16 cellular contexts compared by ENCODE assay signal in the genomic region with DNA sequence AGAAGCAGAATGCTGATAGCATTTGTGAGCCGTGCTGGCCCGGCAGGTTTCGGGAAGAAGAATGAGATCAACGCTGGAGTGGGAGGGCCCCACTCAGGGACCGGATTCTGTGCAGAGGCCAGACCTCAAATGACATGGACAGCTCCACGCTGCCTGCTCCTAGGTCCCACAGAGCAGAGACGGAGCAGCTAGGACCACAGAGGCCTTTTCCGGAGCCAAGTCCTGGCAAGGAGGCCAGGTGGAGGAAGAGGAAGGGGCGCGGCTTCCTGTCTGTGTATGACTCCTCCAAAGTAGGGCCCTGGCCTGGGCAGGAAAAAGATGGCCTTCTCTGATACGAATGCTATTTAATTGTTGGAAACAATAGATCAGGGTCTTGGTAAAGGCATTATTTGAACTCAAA.
DNase-seq lines count a peak whose midpoint lies in the region; ATAC-seq, FAIRE-seq and TF ChIP-seq lines count a peak whose summit lies in the region.
"Had no signal": no experiment of that assay in that cellular context is flagged by ENCODE, and none has a peak within 500 bp of the region (broad histone marks: within the 10 kb centered on the region; RNA-seq: fewer than 3 reads in every experiment).

No MANE protein-coding gene starts in this region.

- POLR2A ChIA-PET in naive thymus-derived CD4-positive, alpha-beta T cell (lab: Charles Lee): no interaction called here

- no peak overlapping the region for H3K27ac Mint-ChIP-seq in naive thymus-derived CD4-positive, alpha-beta T cell
- H3K27ac Mint-ChIP-seq: activated CD4-positive, alpha-beta memory T cell treated with anti-CD3 and anti-CD28 coated beads for 36 hours; activated T-helper 2 cell treated with anti-CD3 and anti-CD28 coated beads, Interferon-gamma antibody, Interleukin-2, Interleukin-4, amounts not matched to agents 10 μg/mL and 5 μg/mL and 100 μg/mL, durations not matched to agents 14 hours and 24 hours and 36 hours had no signal

- no peaks in the 10 kb centered on the region for H4K20me1 ChIP-seq in hepatocyte (ENCODE audit: insufficient read depth, poor library complexity, severe bottlenecking)

- H3K36me3 ChIP-seq in hepatocyte (replicated peaks; ENCODE audit: insufficient read depth, low read depth) (no peaks in the 10 kb centered on the region), psoas muscle (ENCODE audit: insufficient read depth in 1 of 2, low read depth in 1 of 2) (no peaks in the 10 kb centered on the region)
- no peaks in the 10 kb centered on the region for H3K36me3 ChIP-seq in naive thymus-derived CD4-positive, alpha-beta T cell (ENCODE audit: control insufficient read depth in 2 of 3, insufficient read depth in 3 of 3, low read length in 3 of 3)
- H3K36me3 ChIP-seq: Peyer's patch had no signal

- H3K9me2 ChIP-seq in hepatocyte (replicated peaks; ENCODE audit: insufficient read depth): no peaks in the 10 kb centered on the region

- no peaks in the 10 kb centered on the region for H3K79me2 ChIP-seq in hepatocyte

- H3K9me3 ChIP-seq in hepatocyte (ENCODE audit: low read depth) (no peaks in the 10 kb centered on the region), psoas muscle (no peaks in the 10 kb centered on the region)
- no peaks in the 10 kb centered on the region for H3K9me3 ChIP-seq in naive thymus-derived CD4-positive, alpha-beta T cell (ENCODE audit: control insufficient read depth in 2 of 3, low read length in 3 of 3)
- H3K9me3 ChIP-seq: Peyer's patch had no signal

- DNase-seq in CMK (ENCODE audit: low read depth) (peak; percentile 27), dermis blood vessel endothelial cell (peak; percentile 97), hepatocyte (ENCODE audit: low spot score) (peak; percentile 37), psoas muscle (peak; percentile 59 to 77), D721Med (ENCODE audit: insufficient read length, low spot score) (no peak), NAMALWA (ENCODE audit: low spot score) (no peak)
- no peak for DNase-seq in naive thymus-derived CD4-positive, alpha-beta T cell
- DNase-seq: activated CD4-positive, alpha-beta memory T cell treated with anti-CD3 and anti-CD28 coated beads for 36 hours; erythroblast; NCI-H1092 treated with DMSO at 0.1 percent for 48 hours; NCI-H446; Peyer's patch; stimulated activated CD4-positive, alpha-beta T cell treated with anti-CD3 and anti-CD28 coated beads, Interleukin-12 subunit alpha, Interleukin-12 subunit beta, amount 100 ng/mL, for 4 hours; T-helper 1 cell had no signal

- H3K4me3 ChIP-seq in hepatocyte (no peak overlapping the region), psoas muscle (no peak overlapping the region)
- H3K4me3 ChIP-seq in naive thymus-derived CD4-positive, alpha-beta T cell (ENCODE audit: low read length): no peak overlapping the region
- H3K4me3 ChIP-seq: Peyer's patch had no signal

- peak overlapping the region; percentile 62 for H3K27ac ChIP-seq in hepatocyte
- H3K27ac ChIP-seq in psoas muscle: no peak overlapping the region
- no peak overlapping the region for H3K27ac ChIP-seq in naive thymus-derived CD4-positive, alpha-beta T cell (ENCODE audit: low read depth, low read length)

- no peaks in the 10 kb centered on the region for H3K4me1 ChIP-seq in hepatocyte (ENCODE audit: insufficient read depth)
- no peaks in the 10 kb centered on the region for H3K4me1 ChIP-seq in psoas muscle
- H3K4me1 ChIP-seq in naive thymus-derived CD4-positive, alpha-beta T cell (ENCODE audit: control insufficient read depth in 2 of 2, insufficient read depth in 2 of 2, low read length in 2 of 2): no peaks in the 10 kb centered on the region

- H3K4me1 Mint-ChIP-seq in naive thymus-derived CD4-positive, alpha-beta T cell: peaks cover 0 to 8% (median 4%) of the 10 kb centered on the region in 7 donors

- peak overlapping the region in 1 of 10 donors; percentile 5 for H3K4me3 Mint-ChIP-seq in naive thymus-derived CD4-positive, alpha-beta T cell
- H3K4me3 Mint-ChIP-seq: activated CD4-positive, alpha-beta memory T cell treated with anti-CD3 and anti-CD28 coated beads for 36 hours had no signal

- H2AFZ ChIP-seq in hepatocyte: no peak overlapping the region

- peak; percentile 47 to 78 (median 72) for ATAC-seq in psoas muscle
- no peak for ATAC-seq in HG03159 (IDR thresholded peaks at IDR 0.05; ENCODE audit: unreplicated experiment)
- no peak for ATAC-seq in naive thymus-derived CD4-positive, alpha-beta T cell

- peak overlapping the region; percentile 34 for H3K4me2 ChIP-seq in hepatocyte

- intact Hi-C loops in psoas muscle (cut with DNase I): loop anchor here in 1 of 2 donors (2.0 to 10.0 kb wide), 2 partner anchors 42 to 194 kb away; a partner anchor contains a TSS
- intact Hi-C loops in naive thymus-derived CD4-positive, alpha-beta T cell (cut with micrococcal nuclease): no loop called here

- FAIRE-seq in D721Med (lab: Jason Lieb, UNC): no peak

- no peaks in the 10 kb centered on the region for H3K36me3 Mint-ChIP-seq in naive thymus-derived CD4-positive, alpha-beta T cell
- H3K36me3 Mint-ChIP-seq: activated CD4-positive, alpha-beta memory T cell treated with anti-CD3 and anti-CD28 coated beads for 36 hours had no signal

- 60% methylated on average over 11 of the region's 11 CpGs for WGBS in hepatocyte (ENCODE audit: low lambda C conversion rate, missing lambda C conversion rate)
- 34 to 43% (median 38%) methylated on average over 11 of the region's 11 CpGs for WGBS in psoas muscle, 3 donors

- peaks cover 0 to 13% (median 4%) of the 10 kb centered on the region in 5 donors for H3K27me3 Mint-ChIP-seq in naive thymus-derived CD4-positive, alpha-beta T cell
- H3K27me3 Mint-ChIP-seq: activated CD4-positive, alpha-beta memory T cell treated with anti-CD3 and anti-CD28 coated beads for 36 hours had no signal

- CTCF ChIA-PET in naive thymus-derived CD4-positive, alpha-beta T cell (lab: Charles Lee): no interaction called here

- H3K27me3 ChIP-seq in hepatocyte (no peaks in the 10 kb centered on the region), psoas muscle (ENCODE audit: insufficient read depth in 3 of 3, low read length in 2 of 3) (no peaks in the 10 kb centered on the region)
- no peaks in the 10 kb centered on the region for H3K27me3 ChIP-seq in naive thymus-derived CD4-positive, alpha-beta T cell (ENCODE audit: control insufficient read depth in 2 of 2, insufficient read depth in 2 of 2, low read length in 2 of 2)
- H3K27me3 ChIP-seq: Peyer's patch had no signal

- TF ChIP-seq CTCF in hepatocyte (IDR thresholded peaks at IDR 0.05; ENCODE audit: poor library complexity): no peak
- no peak for TF ChIP-seq CTCF in psoas muscle (IDR thresholded peaks at IDR 0.05)
- TF ChIP-seq CTCF in D721Med (IDR thresholded peaks at IDR 0.05; ENCODE audit: insufficient read depth, missing control alignments): no peak

- H3K9me3 Mint-ChIP-seq in naive thymus-derived CD4-positive, alpha-beta T cell: peaks cover 0 to 13% (median 5%) of the 10 kb centered on the region in 11 donors

Comparison
In these comparisons a context has a peak if more than half of its experiments do, and no peak if none do; other contexts are left out.
1. DNase-seq: peak in CMK (single experiment), dermis blood vessel endothelial cell (single experiment), hepatocyte (single experiment) and psoas muscle (2 of 2); none in D721Med (single experiment), NAMALWA (single experiment) and naive thymus-derived CD4-positive, alpha-beta T cell (0 of 9).
2. ATAC-seq: peak in psoas muscle (4 of 4); none in HG03159 (single experiment) and naive thymus-derived CD4-positive, alpha-beta T cell (single experiment).